14 cellular contexts compared by ENCODE assay signal in genomic region chr2:136389809-136390208, GRCh38.
A peak's percentile ranks its signal among the peaks of the same experiment; 100 is the strongest.
DNase-seq lines count a peak whose midpoint lies in the region; ATAC-seq lines count a peak whose summit lies in the region.
"Had no signal": no experiment of that assay in that cellular context is flagged by ENCODE, and none has a peak within 500 bp of the region (broad histone marks: within the 10 kb centered on the region; RNA-seq: fewer than 3 reads in every experiment).

No MANE protein-coding gene starts in this region.

- no peaks in the 10 kb centered on the region for H3K4me1 ChIP-seq in mesenchymal stem cell (ENCODE audit: control insufficient read depth, insufficient read depth, low read depth, low read length)
- H3K4me1 ChIP-seq: Caco-2 had no signal

- no peak overlapping the region for H2BK120ac ChIP-seq in mesenchymal stem cell (ENCODE audit: low read depth, low read length)

- H2AFZ ChIP-seq in mesenchymal stem cell (ENCODE audit: low read depth, low read length), result no peak overlapping the region

- peak; percentile 34 for DNase-seq in NCI-H526 treated with DMSO at 0.1 percent for 48 hours (lab: John Stamatoyannopoulos, UW)
- no peak for DNase-seq in NCI-H1694 (lab: John Stamatoyannopoulos, UW)
- no peak for DNase-seq in NK-92 treated with Interleukin-12 subunit alpha and Interleukin-12 subunit beta, amount 100 ng/mL, for 24 hours (lab: John Stamatoyannopoulos, UW)
- no peak for DNase-seq in mesenchymal stem cell
- no peak for DNase-seq in KBM-7
- DNase-seq: Caco-2, H9, NCI-H1417, Right ventricle myocardium superior, sigmoid colon had no signal

- WGBS in mesenchymal stem cell, result 56% methylated on average over 2 of the region's 3 CpGs

- no peak overlapping the region for H4K8ac ChIP-seq in mesenchymal stem cell (ENCODE audit: low read length)

- no peak overlapping the region for H4K91ac ChIP-seq in mesenchymal stem cell (ENCODE audit: low read length)

- H3K18ac ChIP-seq in mesenchymal stem cell (ENCODE audit: low read depth in 1 of 2, low read length in 2 of 2), result no peak overlapping the region

- no peaks in the 10 kb centered on the region for H3K36me3 ChIP-seq in mesenchymal stem cell (ENCODE audit: control insufficient read depth in 1 of 2, insufficient read depth in 2 of 2, low read depth in 1 of 2, low read length in 2 of 2)
- H3K36me3 ChIP-seq: cardiac muscle cell, sigmoid colon had no signal

- H3K27me3 ChIP-seq in mesenchymal stem cell (ENCODE audit: control insufficient read depth in 1 of 2, insufficient read depth in 1 of 2, low read length in 2 of 2), result peaks cover 12 to 23% of the 10 kb centered on the region in 2 experiments
- H3K27me3 ChIP-seq: cardiac muscle cell, sigmoid colon had no signal

- in situ Hi-C loops in KBM-7 (cut with MboI; ENCODE audit: low pct_unique_long_range_greater_than_20kb, low sequenced_read_pairs), result loop anchor here (10.0 kb wide), 1 partner anchor 475 kb away; no protein-coding TSS in a partner anchor

- no peak overlapping the region for H2BK15ac ChIP-seq in mesenchymal stem cell (ENCODE audit: low read depth, poor library complexity, severe bottlenecking)

- no peak overlapping the region for H3K14ac ChIP-seq in mesenchymal stem cell (ENCODE audit: low read length in 2 of 2)

- no peak overlapping the region for H3K4ac ChIP-seq in mesenchymal stem cell (ENCODE audit: low read depth in 1 of 2, low read length in 2 of 2)

- H3K79me1 ChIP-seq in mesenchymal stem cell (replicated peaks; ENCODE audit: low read length, poor library complexity, severe bottlenecking), result no peaks in the 10 kb centered on the region

- H3K4me2 ChIP-seq in mesenchymal stem cell (ENCODE audit: low read length, poor library complexity, severe bottlenecking), result no peak overlapping the region

- H3K27ac ChIP-seq in mesenchymal stem cell (ENCODE audit: low read length, poor library complexity, severe bottlenecking), result no peak overlapping the region
- H3K27ac ChIP-seq: cardiac muscle cell, sigmoid colon had no signal

- H3K9ac ChIP-seq in mesenchymal stem cell (ENCODE audit: low read length), result no peak overlapping the region

- no peak overlapping the region for H2BK5ac ChIP-seq in mesenchymal stem cell (ENCODE audit: low read depth, low read length, poor library complexity, severe bottlenecking)

- no peak overlapping the region for H3K4me3 ChIP-seq in mesenchymal stem cell (ENCODE audit: insufficient read depth in 1 of 2, low read depth in 1 of 2, low read length in 2 of 2)
- H3K4me3 ChIP-seq: cardiac muscle cell, sigmoid colon had no signal

- H3K9me3 ChIP-seq in mesenchymal stem cell (ENCODE audit: control insufficient read depth, low read length), result no peaks in the 10 kb centered on the region
- H3K9me3 ChIP-seq: Caco-2, sigmoid colon had no signal

- no peak overlapping the region for H3K23ac ChIP-seq in mesenchymal stem cell (ENCODE audit: low read length in 2 of 2)

- no peak overlapping the region for H2AK5ac ChIP-seq in mesenchymal stem cell (ENCODE audit: low read length, severe bottlenecking)

- no peak overlapping the region for H2BK12ac ChIP-seq in mesenchymal stem cell (ENCODE audit: low read length in 2 of 2)

- ATAC-seq in GM18502 (IDR thresholded peaks at IDR 0.05; ENCODE audit: poor library complexity, unreplicated experiment) (peak; percentile 81), GM19455 (IDR thresholded peaks at IDR 0.05; ENCODE audit: unreplicated experiment) (peak; percentile 77), HG02970 (IDR thresholded peaks at IDR 0.05; ENCODE audit: low FRiP score, unreplicated experiment) (peak; percentile 75)
